In the genomic region with DNA sequence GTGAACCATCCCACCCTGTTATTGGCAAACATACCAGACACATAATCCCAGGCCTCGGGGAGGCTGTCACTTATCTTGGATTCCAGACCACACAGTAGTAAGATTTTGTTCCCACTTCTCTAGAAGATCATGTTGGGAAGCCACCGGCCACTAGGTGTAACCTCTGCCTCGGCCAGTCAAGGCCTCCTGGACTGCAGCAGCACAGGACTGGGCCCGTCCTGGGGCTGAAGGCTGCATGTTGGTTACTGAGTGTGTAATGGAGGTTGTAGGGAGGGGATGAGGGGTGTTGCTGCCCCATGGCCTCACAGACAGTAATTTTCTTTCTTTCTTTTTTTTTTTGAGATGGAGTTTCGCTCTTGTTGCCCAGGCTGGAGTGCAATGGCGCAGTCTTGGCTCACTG, we compare ENCODE assay signal across 8 cellular contexts.
"Had no signal": no experiment of that assay in that cellular context is flagged by ENCODE, and none has a peak within 500 bp of the region (broad histone marks: within the 10 kb centered on the region; RNA-seq: fewer than 3 reads in every experiment).

No MANE protein-coding gene starts in this region.

- DNase-seq: H9, HCEC 1CT, IMR-90, KBM-7 had no signal

- H3K9me3 Mint-ChIP-seq: GM23338, H9 had no signal

- H3K27ac Mint-ChIP-seq: GM23338, H9 had no signal

- H3K27ac ChIP-seq: HL-60 had no signal

- H3K4me2 ChIP-seq: GM23338 had no signal

- H2AFZ ChIP-seq: GM23338 had no signal

- H3K4me3 ChIP-seq: GM23338 had no signal

- H3K4me3 Mint-ChIP-seq: GM23338, H9 had no signal

- FAIRE-seq: H1, H54 had no signal

- ATAC-seq: GM23338 had no signal
